1 cellular context compared by ENCODE assay signal in the genomic region with DNA sequence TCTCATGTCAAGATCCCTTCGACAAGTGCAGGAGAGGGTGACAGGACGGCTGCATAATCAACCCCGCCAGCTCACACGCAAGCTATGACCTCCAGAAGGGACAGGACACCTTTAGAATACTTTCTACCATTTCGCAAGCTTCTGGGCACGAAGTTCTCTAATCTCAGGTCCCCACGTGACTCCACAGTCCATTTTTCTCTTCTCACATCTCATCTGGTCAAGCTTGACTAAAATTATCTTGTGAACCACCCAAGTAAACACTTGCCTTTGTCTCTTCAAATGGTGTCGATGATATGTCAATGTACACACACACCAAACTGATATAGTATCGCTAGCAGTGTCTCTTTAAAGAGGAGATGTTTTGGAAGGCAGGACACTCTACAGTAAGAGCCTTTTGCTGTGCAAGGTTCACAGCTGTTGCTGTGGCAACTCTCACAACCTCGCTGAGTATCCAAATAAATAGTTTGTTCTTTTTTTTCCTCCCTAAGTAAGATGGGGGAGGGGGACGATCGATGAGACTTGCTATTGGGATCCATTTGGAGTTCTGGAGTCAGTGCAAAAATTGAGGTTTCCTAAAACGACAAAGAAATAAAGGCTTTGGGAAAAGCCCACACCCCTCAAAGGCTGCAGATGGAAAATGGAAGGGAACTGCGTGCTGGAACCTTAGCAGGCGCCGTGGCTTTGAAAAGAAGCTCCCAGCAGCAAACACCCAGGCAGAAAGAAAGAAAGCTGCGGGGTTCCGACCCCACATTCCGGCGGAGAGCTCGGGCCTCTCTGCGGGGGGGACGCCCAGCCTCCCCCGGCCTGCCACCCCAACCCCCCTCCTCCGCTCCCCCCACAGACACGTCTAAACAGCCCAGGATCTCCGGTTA.
A peak's percentile ranks its signal among the peaks of the same experiment; 100 is the strongest.
TF ChIP-seq lines count a peak whose summit lies in the region.

No MANE protein-coding gene starts in this region.

TF ChIP-seq in HepG2, 621 proteins besides CTCF, POLR2A, EP300 and RAD21 (continued from another document and continues in another):
- TF ChIP-seq, protein P1, sequence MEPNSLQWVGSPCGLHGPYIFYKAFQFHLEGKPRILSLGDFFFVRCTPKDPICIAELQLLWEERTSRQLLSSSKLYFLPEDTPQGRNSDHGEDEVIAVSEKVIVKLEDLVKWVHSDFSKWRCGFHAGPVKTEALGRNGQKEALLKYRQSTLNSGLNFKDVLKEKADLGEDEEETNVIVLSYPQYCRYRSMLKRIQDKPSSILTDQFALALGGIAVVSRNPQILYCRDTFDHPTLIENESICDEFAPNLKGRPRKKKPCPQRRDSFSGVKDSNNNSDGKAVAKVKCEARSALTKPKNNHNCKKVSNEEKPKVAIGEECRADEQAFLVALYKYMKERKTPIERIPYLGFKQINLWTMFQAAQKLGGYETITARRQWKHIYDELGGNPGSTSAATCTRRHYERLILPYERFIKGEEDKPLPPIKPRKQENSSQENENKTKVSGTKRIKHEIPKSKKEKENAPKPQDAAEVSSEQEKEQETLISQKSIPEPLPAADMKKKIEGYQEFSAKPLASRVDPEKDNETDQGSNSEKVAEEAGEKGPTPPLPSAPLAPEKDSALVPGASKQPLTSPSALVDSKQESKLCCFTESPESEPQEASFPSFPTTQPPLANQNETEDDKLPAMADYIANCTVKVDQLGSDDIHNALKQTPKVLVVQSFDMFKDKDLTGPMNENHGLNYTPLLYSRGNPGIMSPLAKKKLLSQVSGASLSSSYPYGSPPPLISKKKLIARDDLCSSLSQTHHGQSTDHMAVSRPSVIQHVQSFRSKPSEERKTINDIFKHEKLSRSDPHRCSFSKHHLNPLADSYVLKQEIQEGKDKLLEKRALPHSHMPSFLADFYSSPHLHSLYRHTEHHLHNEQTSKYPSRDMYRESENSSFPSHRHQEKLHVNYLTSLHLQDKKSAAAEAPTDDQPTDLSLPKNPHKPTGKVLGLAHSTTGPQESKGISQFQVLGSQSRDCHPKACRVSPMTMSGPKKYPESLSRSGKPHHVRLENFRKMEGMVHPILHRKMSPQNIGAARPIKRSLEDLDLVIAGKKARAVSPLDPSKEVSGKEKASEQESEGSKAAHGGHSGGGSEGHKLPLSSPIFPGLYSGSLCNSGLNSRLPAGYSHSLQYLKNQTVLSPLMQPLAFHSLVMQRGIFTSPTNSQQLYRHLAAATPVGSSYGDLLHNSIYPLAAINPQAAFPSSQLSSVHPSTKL (CRISPR knock-in tag; IDR thresholded peaks at IDR 0.05) = peak; percentile 39
- TF ChIP-seq, protein P2, sequence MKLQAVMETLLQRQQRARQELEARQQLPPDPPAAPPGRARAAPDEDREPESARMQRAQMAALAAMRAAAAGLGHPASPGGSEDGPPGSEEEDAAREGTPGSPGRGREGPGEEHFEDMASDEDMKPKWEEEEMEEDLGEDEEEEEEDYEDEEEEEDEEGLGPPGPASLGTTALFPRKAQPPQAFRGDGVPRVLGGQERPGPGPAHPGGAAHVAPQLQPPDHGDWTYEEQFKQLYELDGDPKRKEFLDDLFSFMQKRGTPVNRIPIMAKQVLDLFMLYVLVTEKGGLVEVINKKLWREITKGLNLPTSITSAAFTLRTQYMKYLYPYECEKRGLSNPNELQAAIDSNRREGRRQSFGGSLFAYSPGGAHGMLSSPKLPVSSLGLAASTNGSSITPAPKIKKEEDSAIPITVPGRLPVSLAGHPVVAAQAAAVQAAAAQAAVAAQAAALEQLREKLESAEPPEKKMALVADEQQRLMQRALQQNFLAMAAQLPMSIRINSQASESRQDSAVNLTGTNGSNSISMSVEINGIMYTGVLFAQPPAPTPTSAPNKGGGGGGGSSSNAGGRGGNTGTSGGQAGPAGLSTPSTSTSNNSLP (IDR thresholded peaks at IDR 0.05; ENCODE audit: low read depth, low read length) = peak; percentile 53; the same call in 1 of the 2 replicates
- TF ChIP-seq ZNF547 (CRISPR knock-in tag; IDR thresholded peaks at IDR 0.05) (no peak), ZNF30 (CRISPR knock-in tag; IDR thresholded peaks at IDR 0.05) (no peak), ZNF564 (CRISPR knock-in tag; IDR thresholded peaks at IDR 0.05) (no peak), POGZ (CRISPR knock-in tag; IDR thresholded peaks at IDR 0.05) (no peak), ZNF839 (CRISPR knock-in tag; IDR thresholded peaks at IDR 0.05; ENCODE audit: borderline replicate concordance) (no peak), KLF9 (CRISPR knock-in tag; IDR thresholded peaks at IDR 0.05; ENCODE audit: low read depth) (no peak), ZNF138 (CRISPR knock-in tag; IDR thresholded peaks at IDR 0.05; ENCODE audit: low read depth) (no peak), ZNF292 (CRISPR knock-in tag; IDR thresholded peaks at IDR 0.05; ENCODE audit: borderline replicate concordance, low read depth) (0 out of 2 replicates have a peak, but pooled peaks have one; percentile 15), ZNF75D (CRISPR knock-in tag; IDR thresholded peaks at IDR 0.05; ENCODE audit: borderline replicate concordance) (no peak), ZBTB7A (CRISPR knock-in tag; IDR thresholded peaks at IDR 0.05) (no peak), ZNF235 (CRISPR knock-in tag; IDR thresholded peaks at IDR 0.05; ENCODE audit: borderline replicate concordance) (no peak), FOXJ3 (CRISPR knock-in tag; IDR thresholded peaks at IDR 0.05; ENCODE audit: borderline replicate concordance) (no peak; the same call in 1 of the 2 replicates), SMARCE1 (IDR thresholded peaks at IDR 0.05; ENCODE audit: borderline replicate concordance) (no peak), ZNF644 (CRISPR knock-in tag; IDR thresholded peaks at IDR 0.05; ENCODE audit: low read depth) (peak; percentile 75; the same call in 1 of the 2 replicates), ZSCAN30 (CRISPR knock-in tag; IDR thresholded peaks at IDR 0.05) (no peak), POLR2G (IDR thresholded peaks at IDR 0.05; ENCODE audit: low read depth, low read length) (no peak), ZKSCAN5 (CRISPR knock-in tag; IDR thresholded peaks at IDR 0.05) (no peak), SETDB1 (CRISPR knock-in tag; IDR thresholded peaks at IDR 0.05; ENCODE audit: borderline replicate concordance) (no peak), SIX4 (CRISPR knock-in tag; IDR thresholded peaks at IDR 0.05) (0 out of 2 replicates have a peak, but pooled peaks have one; percentile 35), PCBP2 (optimal IDR thresholded peaks at IDR 0.05; ENCODE audit: low read depth, low read length, poor library complexity, severe bottlenecking) (no peak), ZNF781 (CRISPR knock-in tag; IDR thresholded peaks at IDR 0.05; ENCODE audit: borderline replicate concordance, not compliant biosample characterization) (no peak), NR3C1 (CRISPR knock-in tag; IDR thresholded peaks at IDR 0.05) (no peak), ZNF501 (CRISPR knock-in tag; IDR thresholded peaks at IDR 0.05) (peak; percentile 49; the same call in 1 of the 2 replicates), NONO (IDR thresholded peaks at IDR 0.05) (no peak), NONO (CRISPR knock-in tag; conservative IDR thresholded peaks at IDR 0.05) (0 out of 2 replicates have a peak, but pooled peaks have one; percentile 34), SOX5 (CRISPR knock-in tag; IDR thresholded peaks at IDR 0.05; ENCODE audit: borderline replicate concordance) (peak; percentile 64; the same call in 1 of the 2 replicates), PHF21A (CRISPR knock-in tag; IDR thresholded peaks at IDR 0.05) (no peak; the same call in 1 of the 2 replicates), RARA (CRISPR knock-in tag; IDR thresholded peaks at IDR 0.05) (0 out of 2 replicates have a peak, but pooled peaks have one; percentile 24), ADNP (CRISPR knock-in tag; IDR thresholded peaks at IDR 0.05) (no peak)
- TF ChIP-seq, protein P3, sequence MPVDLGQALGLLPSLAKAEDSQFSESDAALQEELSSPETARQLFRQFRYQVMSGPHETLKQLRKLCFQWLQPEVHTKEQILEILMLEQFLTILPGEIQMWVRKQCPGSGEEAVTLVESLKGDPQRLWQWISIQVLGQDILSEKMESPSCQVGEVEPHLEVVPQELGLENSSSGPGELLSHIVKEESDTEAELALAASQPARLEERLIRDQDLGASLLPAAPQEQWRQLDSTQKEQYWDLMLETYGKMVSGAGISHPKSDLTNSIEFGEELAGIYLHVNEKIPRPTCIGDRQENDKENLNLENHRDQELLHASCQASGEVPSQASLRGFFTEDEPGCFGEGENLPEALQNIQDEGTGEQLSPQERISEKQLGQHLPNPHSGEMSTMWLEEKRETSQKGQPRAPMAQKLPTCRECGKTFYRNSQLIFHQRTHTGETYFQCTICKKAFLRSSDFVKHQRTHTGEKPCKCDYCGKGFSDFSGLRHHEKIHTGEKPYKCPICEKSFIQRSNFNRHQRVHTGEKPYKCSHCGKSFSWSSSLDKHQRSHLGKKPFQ (CRISPR knock-in tag; IDR thresholded peaks at IDR 0.05; ENCODE audit: insufficient replicate concordance) = no peak
- TF ChIP-seq, protein P4, sequence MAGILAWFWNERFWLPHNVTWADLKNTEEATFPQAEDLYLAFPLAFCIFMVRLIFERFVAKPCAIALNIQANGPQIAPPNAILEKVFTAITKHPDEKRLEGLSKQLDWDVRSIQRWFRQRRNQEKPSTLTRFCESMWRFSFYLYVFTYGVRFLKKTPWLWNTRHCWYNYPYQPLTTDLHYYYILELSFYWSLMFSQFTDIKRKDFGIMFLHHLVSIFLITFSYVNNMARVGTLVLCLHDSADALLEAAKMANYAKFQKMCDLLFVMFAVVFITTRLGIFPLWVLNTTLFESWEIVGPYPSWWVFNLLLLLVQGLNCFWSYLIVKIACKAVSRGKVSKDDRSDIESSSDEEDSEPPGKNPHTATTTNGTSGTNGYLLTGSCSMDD (CRISPR knock-in tag; IDR thresholded peaks at IDR 0.05) = no peak
- TF ChIP-seq, protein P5, sequence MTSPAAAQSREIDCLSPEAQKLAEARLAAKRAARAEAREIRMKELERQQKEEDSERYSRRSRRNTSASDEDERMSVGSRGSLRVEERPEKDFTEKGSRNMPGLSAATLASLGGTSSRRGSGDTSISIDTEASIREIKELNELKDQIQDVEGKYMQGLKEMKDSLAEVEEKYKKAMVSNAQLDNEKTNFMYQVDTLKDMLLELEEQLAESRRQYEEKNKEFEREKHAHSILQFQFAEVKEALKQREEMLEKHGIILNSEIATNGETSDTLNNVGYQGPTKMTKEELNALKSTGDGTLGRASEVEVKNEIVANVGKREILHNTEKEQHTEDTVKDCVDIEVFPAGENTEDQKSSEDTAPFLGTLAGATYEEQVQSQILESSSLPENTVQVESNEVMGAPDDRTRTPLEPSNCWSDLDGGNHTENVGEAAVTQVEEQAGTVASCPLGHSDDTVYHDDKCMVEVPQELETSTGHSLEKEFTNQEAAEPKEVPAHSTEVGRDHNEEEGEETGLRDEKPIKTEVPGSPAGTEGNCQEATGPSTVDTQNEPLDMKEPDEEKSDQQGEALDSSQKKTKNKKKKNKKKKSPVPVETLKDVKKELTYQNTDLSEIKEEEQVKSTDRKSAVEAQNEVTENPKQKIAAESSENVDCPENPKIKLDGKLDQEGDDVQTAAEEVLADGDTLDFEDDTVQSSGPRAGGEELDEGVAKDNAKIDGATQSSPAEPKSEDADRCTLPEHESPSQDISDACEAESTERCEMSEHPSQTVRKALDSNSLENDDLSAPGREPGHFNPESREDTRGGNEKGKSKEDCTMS (CRISPR knock-in tag; conservative IDR thresholded peaks at IDR 0.05) = no peak
- TF ChIP-seq, protein P6, sequence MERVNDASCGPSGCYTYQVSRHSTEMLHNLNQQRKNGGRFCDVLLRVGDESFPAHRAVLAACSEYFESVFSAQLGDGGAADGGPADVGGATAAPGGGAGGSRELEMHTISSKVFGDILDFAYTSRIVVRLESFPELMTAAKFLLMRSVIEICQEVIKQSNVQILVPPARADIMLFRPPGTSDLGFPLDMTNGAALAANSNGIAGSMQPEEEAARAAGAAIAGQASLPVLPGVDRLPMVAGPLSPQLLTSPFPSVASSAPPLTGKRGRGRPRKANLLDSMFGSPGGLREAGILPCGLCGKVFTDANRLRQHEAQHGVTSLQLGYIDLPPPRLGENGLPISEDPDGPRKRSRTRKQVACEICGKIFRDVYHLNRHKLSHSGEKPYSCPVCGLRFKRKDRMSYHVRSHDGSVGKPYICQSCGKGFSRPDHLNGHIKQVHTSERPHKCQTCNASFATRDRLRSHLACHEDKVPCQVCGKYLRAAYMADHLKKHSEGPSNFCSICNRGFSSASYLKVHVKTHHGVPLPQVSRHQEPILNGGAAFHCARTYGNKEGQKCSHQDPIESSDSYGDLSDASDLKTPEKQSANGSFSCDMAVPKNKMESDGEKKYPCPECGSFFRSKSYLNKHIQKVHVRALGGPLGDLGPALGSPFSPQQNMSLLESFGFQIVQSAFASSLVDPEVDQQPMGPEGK (CRISPR knock-in tag; IDR thresholded peaks at IDR 0.05) = peak; percentile 40; the same call in 1 of the 2 replicates
- TF ChIP-seq, protein P7, sequence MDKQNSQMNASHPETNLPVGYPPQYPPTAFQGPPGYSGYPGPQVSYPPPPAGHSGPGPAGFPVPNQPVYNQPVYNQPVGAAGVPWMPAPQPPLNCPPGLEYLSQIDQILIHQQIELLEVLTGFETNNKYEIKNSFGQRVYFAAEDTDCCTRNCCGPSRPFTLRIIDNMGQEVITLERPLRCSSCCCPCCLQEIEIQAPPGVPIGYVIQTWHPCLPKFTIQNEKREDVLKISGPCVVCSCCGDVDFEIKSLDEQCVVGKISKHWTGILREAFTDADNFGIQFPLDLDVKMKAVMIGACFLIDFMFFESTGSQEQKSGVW (CRISPR knock-in tag; IDR thresholded peaks at IDR 0.05; ENCODE audit: borderline replicate concordance) = no peak
- TF ChIP-seq, protein P8, sequence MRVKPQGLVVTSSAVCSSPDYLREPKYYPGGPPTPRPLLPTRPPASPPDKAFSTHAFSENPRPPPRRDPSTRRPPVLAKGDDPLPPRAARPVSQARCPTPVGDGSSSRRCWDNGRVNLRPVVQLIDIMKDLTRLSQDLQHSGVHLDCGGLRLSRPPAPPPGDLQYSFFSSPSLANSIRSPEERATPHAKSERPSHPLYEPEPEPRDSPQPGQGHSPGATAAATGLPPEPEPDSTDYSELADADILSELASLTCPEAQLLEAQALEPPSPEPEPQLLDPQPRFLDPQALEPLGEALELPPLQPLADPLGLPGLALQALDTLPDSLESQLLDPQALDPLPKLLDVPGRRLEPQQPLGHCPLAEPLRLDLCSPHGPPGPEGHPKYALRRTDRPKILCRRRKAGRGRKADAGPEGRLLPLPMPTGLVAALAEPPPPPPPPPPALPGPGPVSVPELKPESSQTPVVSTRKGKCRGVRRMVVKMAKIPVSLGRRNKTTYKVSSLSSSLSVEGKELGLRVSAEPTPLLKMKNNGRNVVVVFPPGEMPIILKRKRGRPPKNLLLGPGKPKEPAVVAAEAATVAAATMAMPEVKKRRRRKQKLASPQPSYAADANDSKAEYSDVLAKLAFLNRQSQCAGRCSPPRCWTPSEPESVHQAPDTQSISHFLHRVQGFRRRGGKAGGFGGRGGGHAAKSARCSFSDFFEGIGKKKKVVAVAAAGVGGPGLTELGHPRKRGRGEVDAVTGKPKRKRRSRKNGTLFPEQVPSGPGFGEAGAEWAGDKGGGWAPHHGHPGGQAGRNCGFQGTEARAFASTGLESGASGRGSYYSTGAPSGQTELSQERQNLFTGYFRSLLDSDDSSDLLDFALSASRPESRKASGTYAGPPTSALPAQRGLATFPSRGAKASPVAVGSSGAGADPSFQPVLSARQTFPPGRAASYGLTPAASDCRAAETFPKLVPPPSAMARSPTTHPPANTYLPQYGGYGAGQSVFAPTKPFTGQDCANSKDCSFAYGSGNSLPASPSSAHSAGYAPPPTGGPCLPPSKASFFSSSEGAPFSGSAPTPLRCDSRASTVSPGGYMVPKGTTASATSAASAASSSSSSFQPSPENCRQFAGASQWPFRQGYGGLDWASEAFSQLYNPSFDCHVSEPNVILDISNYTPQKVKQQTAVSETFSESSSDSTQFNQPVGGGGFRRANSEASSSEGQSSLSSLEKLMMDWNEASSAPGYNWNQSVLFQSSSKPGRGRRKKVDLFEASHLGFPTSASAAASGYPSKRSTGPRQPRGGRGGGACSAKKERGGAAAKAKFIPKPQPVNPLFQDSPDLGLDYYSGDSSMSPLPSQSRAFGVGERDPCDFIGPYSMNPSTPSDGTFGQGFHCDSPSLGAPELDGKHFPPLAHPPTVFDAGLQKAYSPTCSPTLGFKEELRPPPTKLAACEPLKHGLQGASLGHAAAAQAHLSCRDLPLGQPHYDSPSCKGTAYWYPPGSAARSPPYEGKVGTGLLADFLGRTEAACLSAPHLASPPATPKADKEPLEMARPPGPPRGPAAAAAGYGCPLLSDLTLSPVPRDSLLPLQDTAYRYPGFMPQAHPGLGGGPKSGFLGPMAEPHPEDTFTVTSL (CRISPR knock-in tag; IDR thresholded peaks at IDR 0.05; ENCODE audit: borderline replicate concordance) = no peak
